ENCODE assay signal across 19 cellular contexts in genomic region chr2:5894355-5894754, GRCh38.
DNase-seq lines count a peak whose midpoint lies in the region; ATAC-seq and TF ChIP-seq lines count a peak whose summit lies in the region.
"Had no signal": no experiment of that assay in that cellular context is flagged by ENCODE, and none has a peak within 500 bp of the region (broad histone marks: within the 10 kb centered on the region; RNA-seq: fewer than 3 reads in every experiment).

No MANE protein-coding gene starts in this region.

- H3K9me3 ChIP-seq in BLaER1, result 0 out of 2 replicates have a peak, but pooled peaks cover 7% of the 10 kb centered on the region
- no peaks in the 10 kb centered on the region for H3K9me3 ChIP-seq in esophagus muscularis mucosa
- no peaks in the 10 kb centered on the region for H3K9me3 ChIP-seq in neural cell (ENCODE audit: low read length)

- H3K27me3 ChIP-seq in BLaER1 (no peaks in the 10 kb centered on the region), esophagus muscularis mucosa (no peaks in the 10 kb centered on the region), neural cell (ENCODE audit: insufficient read depth, low read depth, low read length) (no peaks in the 10 kb centered on the region)

- H3K4me2 ChIP-seq in BLaER1 (peak overlapping the region; percentile 69), neural cell (ENCODE audit: low read length) (no peak overlapping the region)
- H3K4me2 ChIP-seq: GM23338 had no signal

- H3K79me2 ChIP-seq in neural cell (replicated peaks; ENCODE audit: insufficient read depth, low read length), result no peaks in the 10 kb centered on the region

- H4K20me1 ChIP-seq in BLaER1 (no peaks in the 10 kb centered on the region), neural cell (ENCODE audit: insufficient read depth) (no peaks in the 10 kb centered on the region)

- peak; percentile 97 for DNase-seq in NCI-H2171 treated with DMSO at 0.1 percent for 48 hours (lab: John Stamatoyannopoulos, UW)
- DNase-seq in esophagus muscularis mucosa (ENCODE audit: extremely low spot score), result peak; percentile 81
- DNase-seq in activated naive CD4-positive, alpha-beta T cell treated with anti-CD3 and anti-CD28 coated beads, Interleukin-2, amount 50 U/mL, for 72 hours (ENCODE audit: low spot score in 2 of 2), result no peak
- no peak for DNase-seq in kidney glomerular epithelial cell (lab: John Stamatoyannopoulos, UW)
- DNase-seq in NCI-H1417 (lab: John Stamatoyannopoulos, UW), result no peak
- DNase-seq: CD4-positive, CD25-positive, alpha-beta regulatory T cell; CD8-positive, alpha-beta T cell; DMS 273 treated with DMSO at 0.1 percent for 48 hours; DMS79; EL; GF-D8; H9 had no signal

- H3K9ac ChIP-seq in BLaER1 (no peak overlapping the region), neural cell (ENCODE audit: low read length) (no peak overlapping the region)

- intact Hi-C loops in esophagus muscularis mucosa (cut with DNase I), result no loop called here

- no peak for TF ChIP-seq RAD21 in neural cell (conservative IDR thresholded peaks at IDR 0.05)

- H3K4me1 ChIP-seq in BLaER1 (peaks cover 23% of the 10 kb centered on the region), esophagus muscularis mucosa (no peaks in the 10 kb centered on the region)

- no peaks in the 10 kb centered on the region for H3K36me3 Mint-ChIP-seq in activated naive CD4-positive, alpha-beta T cell treated with anti-CD3 and anti-CD28 coated beads, Interleukin-2, amount 50 U/mL, for 72 hours
- H3K36me3 Mint-ChIP-seq: CD4-positive, CD25-positive, alpha-beta regulatory T cell; CD8-positive, alpha-beta T cell had no signal

- H3K9me2 ChIP-seq in neural cell (ENCODE audit: insufficient read depth, low read length), result no peaks in the 10 kb centered on the region

- H2AFZ ChIP-seq in neural cell (ENCODE audit: low read depth, low read length), result no peak overlapping the region
- H2AFZ ChIP-seq: GM23338 had no signal

- H3K27ac ChIP-seq in BLaER1, result no peak overlapping the region
- no peak overlapping the region for H3K27ac ChIP-seq in esophagus muscularis mucosa (replicated peaks in 1 of 4)
- H3K27ac ChIP-seq in neural cell (ENCODE audit: low read length), result no peak overlapping the region
- H3K27ac ChIP-seq: 22Rv1, C4-2B had no signal

- TF ChIP-seq EP300 in esophagus muscularis mucosa (IDR thresholded peaks at IDR 0.05), result no peak
- no peak for TF ChIP-seq EP300 in neural cell (conservative IDR thresholded peaks at IDR 0.05; ENCODE audit: poor library complexity, severe bottlenecking)

- H3K36me3 ChIP-seq in BLaER1 (no peaks in the 10 kb centered on the region), esophagus muscularis mucosa (no peaks in the 10 kb centered on the region), neural cell (ENCODE audit: insufficient read depth, low read length) (no peaks in the 10 kb centered on the region)

- peaks cover 11 to 20% of the 10 kb centered on the region in 2 donors for H3K9me3 Mint-ChIP-seq in activated naive CD4-positive, alpha-beta T cell treated with anti-CD3 and anti-CD28 coated beads, Interleukin-2, amount 50 U/mL, for 72 hours
- H3K9me3 Mint-ChIP-seq: H9 had no signal

- H3K4me3 ChIP-seq in BLaER1 (no peak overlapping the region), esophagus muscularis mucosa (no peak overlapping the region), neural cell (ENCODE audit: low read length) (no peak overlapping the region)
- H3K4me3 ChIP-seq: GM23338 had no signal

- ATAC-seq in activated naive CD4-positive, alpha-beta T cell treated with anti-CD3 and anti-CD28 coated beads, Interleukin-2, amount 50 U/mL, for 72 hours, result no peak
- ATAC-seq: CD8-positive, alpha-beta T cell; GM23338; HCT116 had no signal

- no peak overlapping the region for H3K27ac Mint-ChIP-seq in activated naive CD4-positive, alpha-beta T cell treated with anti-CD3 and anti-CD28 coated beads, Interleukin-2, amount 50 U/mL, for 72 hours
- H3K27ac Mint-ChIP-seq: B cell; CD4-positive, CD25-positive, alpha-beta regulatory T cell; CD8-positive, alpha-beta T cell; GM23338; H9 had no signal

- 52% methylated on average over 5 of the region's 5 CpGs for WGBS in esophagus muscularis mucosa

- no peak for TF ChIP-seq POLR2A in esophagus muscularis mucosa (IDR thresholded peaks at IDR 0.05; ENCODE audit: low read depth)

- no peaks in the 10 kb centered on the region for H3F3A ChIP-seq in neural cell (ENCODE audit: insufficient read depth, low read length, poor library complexity, severe bottlenecking)

- TF ChIP-seq CTCF in esophagus muscularis mucosa (IDR thresholded peaks at IDR 0.05) (no peak), neural cell (IDR thresholded peaks at IDR 0.05; ENCODE audit: poor library complexity, severe bottlenecking) (no peak)

TF ChIP-seq in neural cell, 6 proteins besides CTCF, POLR2A, EP300 and RAD21:
- no peak for TF ChIP-seq SMC3 (conservative IDR thresholded peaks at IDR 0.05; ENCODE audit: poor library complexity)
- no peak for TF ChIP-seq MXI1 (conservative IDR thresholded peaks at IDR 0.05; ENCODE audit: poor library complexity, severe bottlenecking)
- TF ChIP-seq POLR2AphosphoS5 (IDR thresholded peaks at IDR 0.05), result peak; percentile 38

Comparison
In these comparisons a context has a peak if more than half of its experiments do, and no peak if none do; other contexts are left out.
1. DNase-seq: peak in NCI-H2171 treated with DMSO at 0.1 percent for 48 hours (single experiment) and esophagus muscularis mucosa (single experiment); none in activated naive CD4-positive, alpha-beta T cell treated with anti-CD3 and anti-CD28 coated beads, Interleukin-2, amount 50 U/mL, for 72 hours (0 of 2), kidney glomerular epithelial cell (single experiment) and NCI-H1417 (0 of 3).